In genomic region chr7:121904120-121904519, GRCh38 we compare ENCODE assay signal across 10 cellular contexts. TPM values are rescaled to one million over a fixed set of nuclear protein-coding genes. Genes with fewer than 3 reads are reported as not detected.
"Had no signal": no experiment of that assay in that cellular context is flagged by ENCODE, and none has a peak within 500 bp of the region (broad histone marks: within the 10 kb centered on the region; RNA-seq: fewer than 3 reads in every experiment).

No MANE protein-coding gene starts in this region.

- H3K36me3 ChIP-seq: HAP-1 had no signal

- H3K27ac Mint-ChIP-seq: HFFc6 had no signal

- ATAC-seq: HCT116, K562 had no signal

- H3K9me3 ChIP-seq: HAP-1 had no signal

- DNase-seq: GOT3, HFFc6, IMR-90, Kasumi-1, KG1 had no signal

- H3K4me3 Mint-ChIP-seq: HFFc6 had no signal

- H3K4me1 ChIP-seq: HAP-1 had no signal

- H3K27ac ChIP-seq: HL-60 had no signal

- H3K9me3 Mint-ChIP-seq: HFFc6 had no signal

- FAIRE-seq: H54, K562 had no signal

- H3K4me3 ChIP-seq: HAP-1, K562 had no signal

RNA-seq across cellular contexts. Expression of gene PTPRZ1, which starts 31.2 kb away (rescaled TPM):
- total RNA-seq: IMR-90 had no signal
- polyA plus RNA-seq: IMR-90 had no signal
